1 cellular context compared by ENCODE assay signal in genomic region chr4:87497141-87497540, GRCh38.
TF ChIP-seq lines count a peak whose summit lies in the region.

No MANE protein-coding gene starts in this region.

TF ChIP-seq in SK-N-SH, 30 proteins besides CTCF, POLR2A, EP300 and RAD21 (continued from another document):
- TF ChIP-seq, protein P1, sequence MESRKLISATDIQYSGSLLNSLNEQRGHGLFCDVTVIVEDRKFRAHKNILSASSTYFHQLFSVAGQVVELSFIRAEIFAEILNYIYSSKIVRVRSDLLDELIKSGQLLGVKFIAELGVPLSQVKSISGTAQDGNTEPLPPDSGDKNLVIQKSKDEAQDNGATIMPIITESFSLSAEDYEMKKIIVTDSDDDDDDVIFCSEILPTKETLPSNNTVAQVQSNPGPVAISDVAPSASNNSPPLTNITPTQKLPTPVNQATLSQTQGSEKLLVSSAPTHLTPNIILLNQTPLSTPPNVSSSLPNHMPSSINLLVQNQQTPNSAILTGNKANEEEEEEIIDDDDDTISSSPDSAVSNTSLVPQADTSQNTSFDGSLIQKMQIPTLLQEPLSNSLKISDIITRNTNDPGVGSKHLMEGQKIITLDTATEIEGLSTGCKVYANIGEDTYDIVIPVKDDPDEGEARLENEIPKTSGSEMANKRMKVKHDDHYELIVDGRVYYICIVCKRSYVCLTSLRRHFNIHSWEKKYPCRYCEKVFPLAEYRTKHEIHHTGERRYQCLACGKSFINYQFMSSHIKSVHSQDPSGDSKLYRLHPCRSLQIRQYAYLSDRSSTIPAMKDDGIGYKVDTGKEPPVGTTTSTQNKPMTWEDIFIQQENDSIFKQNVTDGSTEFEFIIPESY (IDR thresholded peaks at IDR 0.05; ENCODE audit: borderline replicate concordance, low read depth) = no peak
- no peak for TF ChIP-seq POLR2AphosphoS5 (IDR thresholded peaks at IDR 0.05; ENCODE audit: low read depth, low read length)
- TF ChIP-seq YY1 (IDR thresholded peaks at IDR 0.05; ENCODE audit: low read depth) = no peak
- TF ChIP-seq REST (IDR thresholded peaks at IDR 0.05; ENCODE audit: low read depth, low read length) = no peak
- no peak for TF ChIP-seq MXI1 (IDR thresholded peaks at IDR 0.05; ENCODE audit: low read depth, low read length)
- no peak for TF ChIP-seq SIN3A (IDR thresholded peaks at IDR 0.05; ENCODE audit: borderline replicate concordance, low read depth, low read length)
- no peak for TF ChIP-seq ELF1 (IDR thresholded peaks at IDR 0.05)
- no peak for TF ChIP-seq IRF3 (IDR thresholded peaks at IDR 0.05; ENCODE audit: low read depth, low read length)
- TF ChIP-seq RCOR1 (IDR thresholded peaks at IDR 0.05; ENCODE audit: low read length) = no peak
